1 cellular context compared by ENCODE assay signal in genomic region chr7:149007615-149008014, GRCh38.
A peak's percentile ranks its signal among the peaks of the same experiment; 100 is the strongest.
TF ChIP-seq lines count a peak whose summit lies in the region.

No MANE protein-coding gene starts in this region.

TF ChIP-seq in HepG2, 621 proteins besides CTCF, POLR2A, EP300 and RAD21 (continued from another document):
- TF ChIP-seq ZBTB38 (CRISPR knock-in tag; IDR thresholded peaks at IDR 0.05) (0 out of 2 replicates have a peak, but pooled peaks have one; percentile 53), ZFP90 (CRISPR knock-in tag; IDR thresholded peaks at IDR 0.05; ENCODE audit: borderline replicate concordance) (peak; percentile 97; the same call in 1 of the 2 replicates)
